In the genomic region with DNA sequence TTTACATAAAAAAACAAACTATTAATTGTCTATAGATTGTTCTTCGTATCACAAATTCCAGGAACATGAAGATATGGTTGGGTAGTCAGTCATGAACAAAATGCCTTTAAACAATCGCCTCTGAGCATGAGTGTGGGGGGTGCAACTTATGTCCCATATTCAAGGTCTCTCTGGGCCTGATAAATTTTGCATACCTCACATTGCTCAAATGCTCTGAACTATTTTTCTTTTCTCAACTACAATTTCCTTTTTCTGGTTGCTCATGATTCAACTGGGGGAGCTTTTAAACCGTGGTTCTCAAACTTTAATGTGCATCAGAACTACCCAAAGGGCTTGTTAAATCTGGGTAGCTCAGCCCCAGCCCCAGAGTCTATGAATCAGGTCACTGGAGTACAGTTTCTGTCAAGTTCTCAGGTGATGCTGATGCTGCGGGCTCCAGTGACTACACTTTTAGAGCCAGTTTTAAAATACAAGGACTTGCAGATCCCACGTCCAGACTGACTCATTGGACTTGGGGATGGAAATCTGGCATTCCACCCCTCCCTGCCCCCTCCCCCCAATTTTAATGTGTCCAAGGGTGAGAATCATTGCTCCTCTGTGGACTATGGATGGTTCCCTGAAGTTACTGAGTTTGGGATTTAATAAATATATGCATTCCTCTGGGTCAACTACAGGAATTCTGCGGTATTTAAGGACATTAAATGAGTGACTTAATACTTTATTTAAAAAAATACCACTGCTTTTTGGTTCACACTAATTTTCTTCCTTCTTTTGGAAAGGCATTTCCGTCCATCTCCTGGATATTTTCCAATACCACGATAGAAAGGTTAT, we compare ENCODE assay signal across 7 cellular contexts. TPM values are rescaled to one million over a fixed set of nuclear protein-coding genes. Genes with fewer than 3 reads are reported as not detected.
DNase-seq lines count a peak whose midpoint lies in the region; ATAC-seq, FAIRE-seq and TF ChIP-seq lines count a peak whose summit lies in the region.

No MANE protein-coding gene starts in this region.

- H4K20me1 ChIP-seq in hepatocyte (ENCODE audit: insufficient read depth, poor library complexity, severe bottlenecking): no peaks in the 10 kb centered on the region

- 76% methylated on average over 8 of the region's 8 CpGs for WGBS in hepatocyte (ENCODE audit: low lambda C conversion rate, missing lambda C conversion rate)

- peaks cover 35% of the 10 kb centered on the region for H3K4me1 ChIP-seq in hepatocyte (ENCODE audit: insufficient read depth)

- no peaks in the 10 kb centered on the region for H3K36me3 ChIP-seq in hepatocyte (replicated peaks; ENCODE audit: insufficient read depth, low read depth)

- H3K4me1 Mint-ChIP-seq in activated T-cell treated with anti-CD3 and anti-CD28 coated beads, Interleukin-2, amount 50 U/mL, for 72 hours (ENCODE audit: low read depth): peaks cover 37% of the 10 kb centered on the region
- H3K4me1 Mint-ChIP-seq in stimulated activated memory B cell treated with anti-CD40 and anti-IgM and Interleukin-4, amounts not matched to agents 10 μg/mL and 1 μg/mL and 100 μg/mL, for 72 hours: peaks cover 37% of the 10 kb centered on the region

- H3K79me2 ChIP-seq in hepatocyte: peaks cover 24% of the 10 kb centered on the region

- no peak for ATAC-seq in activated T-cell treated with anti-CD3 and anti-CD28 coated beads, Interleukin-2, amount 50 U/mL, for 72 hours (replicated peaks in 1 of 2)
- ATAC-seq in stimulated activated memory B cell treated with anti-CD40 and anti-IgM and Interleukin-4, amounts not matched to agents 10 μg/mL and 1 μg/mL and 100 μg/mL, for 72 hours: no peak

- peak overlapping the region; percentile 90 for H3K4me2 ChIP-seq in hepatocyte

- H3K27me3 Mint-ChIP-seq in activated T-cell treated with anti-CD3 and anti-CD28 coated beads, Interleukin-2, amount 50 U/mL, for 72 hours (ENCODE audit: low read depth): no peaks in the 10 kb centered on the region
- no peaks in the 10 kb centered on the region for H3K27me3 Mint-ChIP-seq in stimulated activated memory B cell treated with anti-CD40 and anti-IgM and Interleukin-4, amounts not matched to agents 10 μg/mL and 1 μg/mL and 100 μg/mL, for 72 hours

- peak overlapping the region; percentile 90 for H2AFZ ChIP-seq in hepatocyte

- no peak for FAIRE-seq in HTR-8/SVneo (lab: Jason Lieb, UNC)

- no peak for TF ChIP-seq CTCF in hepatocyte (IDR thresholded peaks at IDR 0.05; ENCODE audit: poor library complexity)

- DNase-seq in HT1080 (ENCODE audit: low read depth): peak; percentile 10
- no peak for DNase-seq in activated T-cell treated with anti-CD3 and anti-CD28 coated beads, Interleukin-2, amount 50 U/mL, for 72 hours
- no peak for DNase-seq in hepatocyte (ENCODE audit: low spot score)
- no peak for DNase-seq in H4 (ENCODE audit: low spot score)
- DNase-seq in HTR-8/SVneo (ENCODE audit: insufficient read length, low spot score): no peak
- DNase-seq in activated gamma-delta T cell treated with Interleukin-2 at 50 U/mL for 16 hours: no peak

- peak overlapping the region; percentile 69 for H3K4me3 ChIP-seq in hepatocyte

- H3K27ac ChIP-seq in hepatocyte: peak overlapping the region; percentile 100

- no peaks in the 10 kb centered on the region for H3K27me3 ChIP-seq in hepatocyte

- peaks cover 2 to 3% of the 10 kb centered on the region in 2 donors for H3K36me3 Mint-ChIP-seq in activated T-cell treated with anti-CD3 and anti-CD28 coated beads, Interleukin-2, amount 50 U/mL, for 72 hours (ENCODE audit: insufficient read depth in 2 of 2)
- no peaks in the 10 kb centered on the region for H3K36me3 Mint-ChIP-seq in stimulated activated memory B cell treated with anti-CD40 and anti-IgM and Interleukin-4, amounts not matched to agents 10 μg/mL and 1 μg/mL and 100 μg/mL, for 72 hours

- H3K9me2 ChIP-seq in hepatocyte (replicated peaks; ENCODE audit: insufficient read depth): no peaks in the 10 kb centered on the region

- H3K9me3 Mint-ChIP-seq in activated T-cell treated with anti-CD3 and anti-CD28 coated beads, Interleukin-2, amount 50 U/mL, for 72 hours: no peaks in the 10 kb centered on the region
- no peaks in the 10 kb centered on the region for H3K9me3 Mint-ChIP-seq in stimulated activated memory B cell treated with anti-CD40 and anti-IgM and Interleukin-4, amounts not matched to agents 10 μg/mL and 1 μg/mL and 100 μg/mL, for 72 hours

- H3K9me3 ChIP-seq in hepatocyte (ENCODE audit: low read depth): no peaks in the 10 kb centered on the region

- H3K27ac Mint-ChIP-seq in activated T-cell treated with anti-CD3 and anti-CD28 coated beads, Interleukin-2, amount 50 U/mL, for 72 hours: no peak overlapping the region
- peak overlapping the region; percentile 90 for H3K27ac Mint-ChIP-seq in stimulated activated memory B cell treated with anti-CD40 and anti-IgM and Interleukin-4, amounts not matched to agents 10 μg/mL and 1 μg/mL and 100 μg/mL, for 72 hours

- peak overlapping the region; percentile 46 to 97 for H3K4me3 Mint-ChIP-seq in activated T-cell treated with anti-CD3 and anti-CD28 coated beads, Interleukin-2, amount 50 U/mL, for 72 hours
- H3K4me3 Mint-ChIP-seq in stimulated activated memory B cell treated with anti-CD40 and anti-IgM and Interleukin-4, amounts not matched to agents 10 μg/mL and 1 μg/mL and 100 μg/mL, for 72 hours: peak overlapping the region; percentile 88

RNA-seq across cellular contexts. Expression of a gene that starts 1.5 kb away (rescaled TPM):
- 52.4 and 57.2 TPM in 2 replicates for total RNA-seq in HT1080 (2014; rRNA removed; shearing (Covaris generic))
- polyA plus RNA-seq in HT1080 (2015; cell fraction: cytosol; rRNA removed): 18.5 and 28.6 TPM in 2 replicates
- polyA plus RNA-seq in HT1080 (2015; cell fraction: nucleus; rRNA removed): 44.3 and 48.2 TPM in 2 replicates
- 10 to 100 TPM; 20.0 to 24.9 TPM for total RNA-seq in activated T-cell treated with anti-CD3 and anti-CD28 coated beads, Interleukin-2, amount 50 U/mL, for 72 hours
- total RNA-seq in hepatocyte: 63.7 and 71.7 TPM in 2 replicates
- polyA plus RNA-seq in hepatocyte: 6.7 and 10.8 TPM in 2 replicates
- 72.2 and 84.6 TPM in 2 replicates for total RNA-seq in H4 (2014; rRNA removed; shearing (Covaris generic))
